ENCODE assay signal across 20 cellular contexts in the genomic region with DNA sequence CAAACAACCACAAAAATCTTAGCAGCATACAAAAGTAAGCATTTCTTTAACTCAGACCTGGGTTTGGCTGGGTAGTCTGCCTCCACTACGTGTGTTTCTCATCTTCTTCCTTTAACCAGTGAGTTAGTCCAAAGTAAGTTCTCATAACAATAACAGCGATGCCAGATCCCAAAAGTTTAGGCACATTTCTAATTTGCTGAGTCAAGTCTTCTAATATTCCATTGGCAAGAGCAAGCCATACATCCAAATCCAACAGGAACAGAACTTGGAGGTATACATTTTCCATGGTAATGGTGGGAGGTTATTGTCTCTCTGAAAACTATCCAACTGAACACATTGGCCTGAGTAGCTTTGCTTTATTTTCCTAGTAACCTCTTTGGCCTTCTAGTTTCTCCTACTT.
DNase-seq lines count a peak whose midpoint lies in the region; ATAC-seq, FAIRE-seq and TF ChIP-seq lines count a peak whose summit lies in the region.
"Had no signal": no experiment of that assay in that cellular context is flagged by ENCODE, and none has a peak within 500 bp of the region (broad histone marks: within the 10 kb centered on the region; RNA-seq: fewer than 3 reads in every experiment).

No MANE protein-coding gene starts in this region.

- CTCF ChIA-PET in HepG2 (lab: Yijun Ruan, JAX; ENCODE audit: low intra/inter-chr PET ratio, low total read pairs) = no interaction called here
- CTCF ChIA-PET in OCI-LY7 (lab: Charles Lee; ENCODE audit: unreplicated experiment) = interaction anchor here (1.0 kb wide), 1 partner anchor 43 kb away, joined by 3 read pairs; no protein-coding TSS in a partner anchor

- H3K27ac ChIP-seq in HepG2 (ENCODE audit: extremely low read length, insufficient read depth, low read length) = no peak overlapping the region
- no peak overlapping the region for H3K27ac ChIP-seq in right lobe of liver
- no peak overlapping the region for H3K27ac ChIP-seq in OCI-LY7 (ENCODE audit: low read depth, low read length, poor library complexity, severe bottlenecking)
- H3K27ac ChIP-seq in mesendoderm (ENCODE audit: low read depth, low read length) = no peak overlapping the region
- no peak overlapping the region for H3K27ac ChIP-seq in tibial artery
- H3K27ac ChIP-seq: 22Rv1, BLaER1 had no signal

- no peaks in the 10 kb centered on the region for H3K9me2 ChIP-seq in OCI-LY7 (ENCODE audit: insufficient read depth, low read length)

- H4K20me1 ChIP-seq in HepG2 (ENCODE audit: insufficient read depth, low read length) (no peaks in the 10 kb centered on the region), OCI-LY7 (ENCODE audit: insufficient read depth, low read length) (no peaks in the 10 kb centered on the region)
- H4K20me1 ChIP-seq: BLaER1 had no signal

- H3K36me3 ChIP-seq in HepG2 (replicated peaks in 1 of 2; ENCODE audit: control insufficient read depth in 1 of 2, insufficient read depth in 2 of 2, low read length in 2 of 2) = no peaks in the 10 kb centered on the region
- no peaks in the 10 kb centered on the region for H3K36me3 ChIP-seq in right lobe of liver
- peaks cover 13% of the 10 kb centered on the region; the same call in 1 of the 2 replicates for H3K36me3 ChIP-seq in OCI-LY7 (ENCODE audit: insufficient read depth, low read length)
- H3K36me3 ChIP-seq in mesendoderm (ENCODE audit: control insufficient read depth, insufficient read depth, low read length) = no peaks in the 10 kb centered on the region
- no peaks in the 10 kb centered on the region for H3K36me3 ChIP-seq in tibial artery
- H3K36me3 ChIP-seq: BE2C, BLaER1 had no signal

- H2AFZ ChIP-seq in HepG2 (ENCODE audit: low read length) (no peak overlapping the region), OCI-LY7 (ENCODE audit: low read length) (peak overlapping the region; percentile 18; the same call in 1 of the 2 replicates)

- ATAC-seq in HepG2 (no peak), right lobe of liver (no peak)

- FAIRE-seq in HepG2 (lab: Jason Lieb, UNC) (no peak), GM12891 (lab: Jason Lieb, UNC) (no peak)
- FAIRE-seq: G401.6, GM12892, GM18507 had no signal

- TF ChIP-seq POLR2A in HepG2 (IDR thresholded peaks at IDR 0.05; ENCODE audit: insufficient read depth in 1 of 2, low read depth in 2 of 2, low read length in 2 of 2) (no peak), right lobe of liver (IDR thresholded peaks at IDR 0.05) (no peak), GM12891 (IDR thresholded peaks at IDR 0.05; ENCODE audit: low read depth, low read length) (no peak)

- no peaks in the 10 kb centered on the region for H3K4me1 ChIP-seq in HepG2 (ENCODE audit: insufficient read depth, low read length)
- H3K4me1 ChIP-seq in right lobe of liver = no peaks in the 10 kb centered on the region
- H3K4me1 ChIP-seq in OCI-LY7 (ENCODE audit: insufficient read depth, low read length, poor library complexity, severe bottlenecking) = peaks cover 67% of the 10 kb centered on the region
- H3K4me1 ChIP-seq in mesendoderm (ENCODE audit: control insufficient read depth, low read depth, low read length) = no peaks in the 10 kb centered on the region
- H3K4me1 ChIP-seq in tibial artery = no peaks in the 10 kb centered on the region
- H3K4me1 ChIP-seq: BE2C had no signal

- in situ Hi-C loops in HepG2 (cut with HindIII; ENCODE audit: extremely low pct_ligation_motif_present, low pct_unique_long_range_greater_than_20kb) = no loop called here

- H2BK15ac ChIP-seq in mesendoderm (replicated peaks; ENCODE audit: low read depth) = no peak overlapping the region

- no peak overlapping the region for H3K56ac ChIP-seq in mesendoderm (ENCODE audit: low read length)

- no peak overlapping the region for H3K4me2 ChIP-seq in HepG2 (ENCODE audit: low read depth, low read length)
- no peak overlapping the region for H3K4me2 ChIP-seq in OCI-LY7 (ENCODE audit: low read length)
- H3K4me2 ChIP-seq in mesendoderm (ENCODE audit: low read length) = no peak overlapping the region
- H3K4me2 ChIP-seq: BLaER1 had no signal

- intact Hi-C loops in HepG2 (cut with micrococcal nuclease; ENCODE audit: unreplicated experiment) (no loop called here), right lobe of liver (cut with DNase I) (no loop called here), OCI-LY7 (cut with micrococcal nuclease; ENCODE audit: unreplicated experiment) (loop anchor here (5.0 kb wide), 1 partner anchor 154 kb away; no protein-coding TSS in a partner anchor), tibial artery (cut with DNase I; ENCODE audit: low total_unique reads) (no loop called here)

- no peaks in the 10 kb centered on the region for H3K79me1 ChIP-seq in mesendoderm (ENCODE audit: low read length)

- TF ChIP-seq EP300 in HepG2 (IDR thresholded peaks at IDR 0.05; ENCODE audit: low read depth in 2 of 2, low read length in 2 of 2) (no peak), HepG2 (CRISPR knock-in tag; IDR thresholded peaks at IDR 0.05; ENCODE audit: borderline replicate concordance) (no peak)

- H3K9ac ChIP-seq in HepG2 (ENCODE audit: insufficient read depth, low read depth, low read length) (no peak overlapping the region), mesendoderm (ENCODE audit: low read length) (no peak overlapping the region)
- H3K9ac ChIP-seq: BLaER1 had no signal

- DNase-seq in HepG2 (ENCODE audit: low spot score) (no peak), right lobe of liver (no peak), OCI-LY7 (ENCODE audit: low spot score) (no peak), mesendoderm (no peak), GM12891 (ENCODE audit: insufficient read length, low spot score) (no peak), tibial artery (no peak)
- DNase-seq: ACHN; BE2C; C1 segment of cervical spinal cord; CD4-positive, alpha-beta memory T cell; CD4-positive, CD25-positive, alpha-beta regulatory T cell; CD8-positive, alpha-beta memory T cell; COR-L47; DMS79 treated with DMSO at 0.1 percent for 48 hours; GF-D8 had no signal

- H3K79me2 ChIP-seq in HepG2 (ENCODE audit: insufficient read depth, low read length) (no peaks in the 10 kb centered on the region), OCI-LY7 (ENCODE audit: insufficient read depth, low read depth, low read length) (no peaks in the 10 kb centered on the region), mesendoderm (ENCODE audit: control insufficient read depth, insufficient read depth, low read length) (no peaks in the 10 kb centered on the region)

- H3K4ac ChIP-seq in mesendoderm (ENCODE audit: low read depth, low read length) = no peak overlapping the region

- BruUV-seq in HepG2 (replicated peaks; lab: Mats Ljungman, UMichigan) = no TSS peak
- BruUV-seq in OCI-LY7 (replicated peaks; lab: Mats Ljungman, UMichigan) = no TSS peak

- WGBS in HepG2 (ENCODE audit: low lambda C conversion rate) = 3% methylated on average over 2 of the region's 2 CpGs
- WGBS in right lobe of liver (ENCODE audit: insufficient coverage, low coverage, low lambda C conversion rate, missing lambda C conversion rate) = 57% methylated on average over 2 of the region's 2 CpGs
- no CpG with 5 or more reads among the region's 2 CpGs for WGBS in mesendoderm (ENCODE audit: extremely low coverage, insufficient coverage, low lambda C conversion rate)

- H4K8ac ChIP-seq in mesendoderm (ENCODE audit: low read depth, low read length) = peak overlapping the region; percentile 56

- H2BK120ac ChIP-seq in mesendoderm (ENCODE audit: low read depth, low read length) = no peak overlapping the region

- TF ChIP-seq CTCF in HepG2 (CRISPR knock-in tag; IDR thresholded peaks at IDR 0.05) = no peak
- TF ChIP-seq CTCF in right lobe of liver (IDR thresholded peaks at IDR 0.05) = no peak
- no peak for TF ChIP-seq CTCF in OCI-LY7 (conservative IDR thresholded peaks at IDR 0.05; ENCODE audit: low read length)
- TF ChIP-seq CTCF in tibial artery (IDR thresholded peaks at IDR 0.05) = no peak

- H4K5ac ChIP-seq in mesendoderm (ENCODE audit: low read length) = no peak overlapping the region

- no peak for TF ChIP-seq RAD21 in HepG2 (CRISPR knock-in tag; IDR thresholded peaks at IDR 0.05)

- H2BK5ac ChIP-seq in mesendoderm (ENCODE audit: low read length) = no peak overlapping the region

- H3K4me3 ChIP-seq in HepG2 (replicated peaks in 1 of 3; ENCODE audit: insufficient read depth in 1 of 3, low read depth in 2 of 3, low read length in 3 of 3) (no peak overlapping the region), right lobe of liver (no peak overlapping the region), OCI-LY7 (ENCODE audit: low read depth, low read length, poor library complexity, severe bottlenecking) (no peak overlapping the region), mesendoderm (ENCODE audit: low read length) (no peak overlapping the region), tibial artery (no peak overlapping the region)
- H3K4me3 ChIP-seq: BLaER1 had no signal

- POLR2A ChIA-PET in HepG2 (lab: Yijun Ruan, JAX) (no interaction called here), OCI-LY7 (lab: Charles Lee) (interaction anchor here (0.9 to 1.5 kb wide), 2 partner anchors 10 to 16 kb away, joined by 3 to 6 read pairs; no protein-coding TSS in a partner anchor)

- H3K23ac ChIP-seq in mesendoderm (ENCODE audit: low read length) = no peak overlapping the region

- peaks cover 62% of the 10 kb centered on the region for H3K9me3 ChIP-seq in HepG2 (ENCODE audit: low read length)
- peaks cover 0 to 4% (median 0%) of the 10 kb centered on the region in 4 donors for H3K9me3 ChIP-seq in right lobe of liver
- H3K9me3 ChIP-seq in OCI-LY7 (ENCODE audit: low read length) = peaks cover 12% of the 10 kb centered on the region; the same call in 1 of the 2 replicates
- no peaks in the 10 kb centered on the region for H3K9me3 ChIP-seq in tibial artery
- H3K9me3 ChIP-seq: BE2C, BLaER1 had no signal

- H3K18ac ChIP-seq in mesendoderm (ENCODE audit: low read length) = no peak overlapping the region

- H3K27me3 ChIP-seq in HepG2 (ENCODE audit: control insufficient read depth in 1 of 2, insufficient read depth in 2 of 2, low read length in 2 of 2) (no peaks in the 10 kb centered on the region), right lobe of liver (no peaks in the 10 kb centered on the region), mesendoderm (ENCODE audit: insufficient read depth, low read length, poor library complexity) (no peaks in the 10 kb centered on the region), tibial artery (no peaks in the 10 kb centered on the region)
- H3K27me3 ChIP-seq: BE2C, BLaER1 had no signal

- H2AK5ac ChIP-seq in mesendoderm (ENCODE audit: low read length) = no peak overlapping the region

TF ChIP-seq in HepG2, 621 proteins besides CTCF, POLR2A, EP300 and RAD21 (continues in another document):
- TF ChIP-seq MAFK (conservative IDR thresholded peaks at IDR 0.05 in 1 of 2, IDR thresholded peaks at IDR 0.05 in 1 of 2; ENCODE audit: low read length in 2 of 2) = peak; percentile 13 to 51; a peak in 1 of 4 replicates
- TF ChIP-seq MAFF (IDR thresholded peaks at IDR 0.05; ENCODE audit: low read depth, low read length) = 0 out of 2 replicates have a peak, but pooled peaks have one; percentile 29
- no peak for TF ChIP-seq ZNF180 (CRISPR knock-in tag; IDR thresholded peaks at IDR 0.05; ENCODE audit: borderline replicate concordance, low read depth)

TF ChIP-seq in GM12891, 5 proteins besides CTCF, POLR2A, EP300 and RAD21 (continues in another document):
- no peak for TF ChIP-seq POLR2AphosphoS5 (IDR thresholded peaks at IDR 0.05; ENCODE audit: low read depth, low read length)
- TF ChIP-seq POU2F2 (IDR thresholded peaks at IDR 0.05; ENCODE audit: low read depth, low read length) = no peak
- no peak for TF ChIP-seq PAX5 (IDR thresholded peaks at IDR 0.05; ENCODE audit: insufficient read depth, low read length, severe bottlenecking)
- no peak for TF ChIP-seq TAF1 (IDR thresholded peaks at IDR 0.05; ENCODE audit: low read depth, low read length)
